Comparison of ENCODE assay signal across 8 cellular contexts in genomic region chrX:134460861-134461218, GRCh38. TPM values are rescaled to one million over a fixed set of nuclear protein-coding genes. Genes with fewer than 3 reads are reported as not detected.
DNase-seq lines count a peak whose midpoint lies in the region; ATAC-seq and TF ChIP-seq lines count a peak whose summit lies in the region.

No MANE protein-coding gene starts in this region.

- peaks cover 39% of the 10 kb centered on the region for H3K27me3 ChIP-seq in BLaER1
- H3K27me3 ChIP-seq in RWPE2 (ENCODE audit: insufficient read depth, poor library complexity, severe bottlenecking): no peaks in the 10 kb centered on the region
- no peaks in the 10 kb centered on the region for H3K27me3 ChIP-seq in esophagus (ENCODE audit: control insufficient read depth in 1 of 2, insufficient read depth in 2 of 2, low read length in 2 of 2)
- H3K27me3 ChIP-seq in parathyroid adenoma (ENCODE audit: control insufficient read depth, insufficient read depth, low read length): no peaks in the 10 kb centered on the region

- DNase-seq in RWPE2 (ENCODE audit: low spot score): no peak
- no peak for DNase-seq in ureter (ENCODE audit: low spot score)
- no peak for DNase-seq in central memory CD4-positive, alpha-beta T cell
- DNase-seq in NCI-H1436 (lab: John Stamatoyannopoulos, UW): no peak

- H3K4me3 ChIP-seq in BLaER1 (peak overlapping the region; percentile 76), RWPE2 (ENCODE audit: severe bottlenecking) (peak overlapping the region; percentile 97), esophagus (ENCODE audit: low read depth in 1 of 2, low read length in 2 of 2) (peak overlapping the region; percentile 58 to 62), parathyroid adenoma (ENCODE audit: low read depth, low read length) (peak overlapping the region; percentile 44)

- H3K36me3 ChIP-seq in BLaER1 (no peaks in the 10 kb centered on the region), RWPE2 (ENCODE audit: low read depth) (peaks cover 7% of the 10 kb centered on the region; the same call in 1 of the 2 replicates), esophagus (ENCODE audit: control insufficient read depth in 2 of 2, insufficient read depth in 2 of 2, low read length in 1 of 2) (no peaks in the 10 kb centered on the region), parathyroid adenoma (ENCODE audit: control insufficient read depth, insufficient read depth, low read length) (no peaks in the 10 kb centered on the region)

- H3K4me2 ChIP-seq in BLaER1 (peak overlapping the region; percentile 65), parathyroid adenoma (ENCODE audit: low read length) (peak overlapping the region; percentile 62)

- no peak for TF ChIP-seq CTCF in RWPE2 (IDR thresholded peaks at IDR 0.05; ENCODE audit: poor library complexity, severe bottlenecking)
- no peak for TF ChIP-seq CTCF in parathyroid adenoma (IDR thresholded peaks at IDR 0.05)

- peak; percentile 7 for ATAC-seq in GM21619 (IDR thresholded peaks at IDR 0.05; ENCODE audit: unreplicated experiment)
- ATAC-seq in RWPE2 (ENCODE audit: low read depth): peak; percentile 36; the same call in 1 of the 3 replicates

- peaks cover 12% of the 10 kb centered on the region; the same call in 1 of the 2 replicates for H4K20me1 ChIP-seq in BLaER1

- WGBS in esophagus, 2 donors: 7 to 27% methylated on average over 9 of the region's 9 CpGs

- H3K9me3 ChIP-seq in BLaER1 (no peaks in the 10 kb centered on the region), RWPE2 (ENCODE audit: severe bottlenecking) (no peaks in the 10 kb centered on the region), esophagus (ENCODE audit: control insufficient read depth in 2 of 2, insufficient read depth in 1 of 2, low read depth in 1 of 2, low read length in 1 of 2) (no peaks in the 10 kb centered on the region), parathyroid adenoma (ENCODE audit: control insufficient read depth, low read length) (no peaks in the 10 kb centered on the region)

- peaks cover 4% of the 10 kb centered on the region for H3K79me2 ChIP-seq in parathyroid adenoma

- H2AFZ ChIP-seq in parathyroid adenoma: peak overlapping the region; percentile 82

- H3K4me1 ChIP-seq in BLaER1: peaks cover 28% of the 10 kb centered on the region
- no peaks in the 10 kb centered on the region for H3K4me1 ChIP-seq in RWPE2 (ENCODE audit: insufficient read depth, poor library complexity, severe bottlenecking)
- H3K4me1 ChIP-seq in esophagus (ENCODE audit: control insufficient read depth in 2 of 2, insufficient read depth in 2 of 2, low read length in 1 of 2): peaks cover 0 to 2% of the 10 kb centered on the region in 2 donors
- no peaks in the 10 kb centered on the region for H3K4me1 ChIP-seq in parathyroid adenoma

- H3K27ac ChIP-seq in BLaER1 (0 out of 2 replicates have a peak overlapping the region, but pooled peaks have one; percentile 83), RWPE2 (ENCODE audit: poor library complexity, severe bottlenecking) (peak overlapping the region; percentile 58), esophagus (ENCODE audit: low read depth in 2 of 2, low read length in 1 of 2) (no peak overlapping the region), parathyroid adenoma (no peak overlapping the region)

- H3K9ac ChIP-seq in BLaER1: peak overlapping the region; percentile 82
- H3K9ac ChIP-seq in parathyroid adenoma: no peak overlapping the region

RNA-seq across cellular contexts. Expression of gene HPRT1, which starts 0.9 kb away (rescaled TPM):
- polyA plus RNA-seq in esophagus: 10 to 100 TPM; 21.4 to 34.3 TPM
- 37.4 TPM for total RNA-seq in ureter

Comparison
In these comparisons a context has a peak if more than half of its experiments do, and no peak if none do; other contexts are left out.
1. H3K27ac ChIP-seq: peak in BLaER1 (single experiment) and RWPE2 (single experiment); none in esophagus (0 of 2) and parathyroid adenoma (single experiment).
2. H3K4me3 ChIP-seq: peak in every context shown above with its lines; median percentile 97 in RWPE2; 76 in BLaER1; 60 in esophagus; 44 in parathyroid adenoma.